8 cellular contexts compared by ENCODE assay signal in the genomic region with DNA sequence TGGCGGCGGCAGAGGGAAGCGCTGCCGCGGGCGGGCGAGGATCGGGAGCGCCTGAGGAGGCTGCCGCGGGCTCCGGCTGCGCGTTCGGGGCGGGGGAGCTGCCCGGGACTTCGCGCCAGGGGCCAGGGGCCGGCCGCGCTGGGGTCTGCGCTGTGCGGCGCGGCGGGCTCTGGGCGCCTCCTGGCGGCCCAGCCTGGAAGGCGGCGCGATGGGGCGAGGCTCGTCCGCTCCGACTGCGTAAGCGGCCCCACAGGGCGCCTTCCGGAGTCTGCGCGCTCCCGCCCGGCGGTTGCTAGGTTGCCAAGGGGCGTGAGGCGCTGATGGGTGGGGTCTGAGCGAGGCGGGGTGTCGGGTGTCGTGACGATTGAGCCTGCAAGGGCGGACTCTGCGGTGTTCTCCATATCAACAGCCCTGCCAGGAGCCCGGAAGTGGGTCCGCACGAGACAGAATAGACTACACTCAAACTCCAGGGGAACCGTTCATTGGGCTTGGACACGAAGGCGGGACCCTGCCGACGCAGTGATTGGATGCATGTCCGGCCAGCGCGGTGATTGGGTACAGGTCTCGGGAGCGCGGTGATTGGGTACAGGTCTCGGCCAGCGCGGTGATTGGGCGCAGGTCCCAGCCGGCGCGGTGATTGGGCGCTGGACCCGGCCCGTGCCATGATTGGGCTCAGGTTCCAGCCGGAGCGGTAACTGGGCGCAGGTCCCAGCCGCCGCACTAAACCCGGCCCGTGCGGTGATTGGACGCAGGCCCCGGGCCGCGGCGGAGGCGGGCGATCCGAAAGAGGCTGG. TPM values are rescaled to one million over a fixed set of nuclear protein-coding genes. Genes with fewer than 3 reads are reported as not detected.
A peak's percentile ranks its signal among the peaks of the same experiment; 100 is the strongest.
DNase-seq lines count a peak whose midpoint lies in the region; ATAC-seq and TF ChIP-seq lines count a peak whose summit lies in the region.

A gene with protein sequence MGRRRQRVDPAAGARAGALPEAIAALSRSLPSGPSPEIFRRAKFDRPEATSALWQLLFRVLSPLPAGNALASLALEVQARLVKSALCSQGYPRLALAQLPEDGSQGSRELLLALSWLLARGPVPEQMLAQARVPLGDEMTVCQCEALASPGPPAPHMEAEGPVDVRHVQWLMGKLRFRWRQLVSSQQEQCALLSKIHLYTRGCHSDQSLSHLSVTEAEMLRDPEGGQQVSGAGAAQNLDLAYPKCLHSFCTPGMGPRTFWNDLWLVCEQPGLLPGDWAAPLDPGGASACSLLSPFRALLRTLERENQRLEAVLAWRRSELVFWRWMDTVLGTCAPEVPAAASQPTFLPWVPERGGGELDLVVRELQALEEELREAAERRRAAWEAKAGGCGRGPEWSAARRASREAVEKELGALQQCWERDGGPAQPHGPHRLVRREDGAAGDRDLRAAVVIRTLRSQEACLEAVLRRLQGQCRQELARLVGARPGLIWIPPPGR (plus strand): TSS at position 675 of the 794 bp plus-strand sequence. CDS start 130 bp downstream, outside the sequence.

- H3K27ac ChIP-seq in CD4-positive, alpha-beta T cell (ENCODE audit: low read depth, low read length) = peak within 1 kb of the TSS; percentile 95

- intact Hi-C loops in CD4-positive, alpha-beta T cell (cut with DNase I, micrococcal nuclease) = loop anchor here (1.0 to 10.0 kb wide), 11 partner anchors 8 to 696 kb away; a partner anchor contains a TSS
- intact Hi-C loops in dendritic cell treated with granulocyte-macrophage colony-stimulating factor and Interleukin-4, amounts not matched to agents 40 ng/mL and 50 ng/mL, for 4 days (cut with micrococcal nuclease) = loop anchor here (1.0 to 5.0 kb wide), 7 partner anchors 9 to 120 kb away; a partner anchor contains a TSS

- peak; percentile 98 to 99 (median 98) for DNase-seq in CD4-positive, alpha-beta T cell
- DNase-seq in NCI-H774 (lab: John Stamatoyannopoulos, UW) = peak; percentile 99
- peak; percentile 98 to 99 for DNase-seq in activated CD4-positive, alpha-beta T cell treated with anti-CD3 and anti-CD28 coated beads, Interleukin-2, amount 50 U/mL, for 4 hours
- DNase-seq in left lobe of liver (ENCODE audit: low spot score) = peak; percentile 100
- DNase-seq in stimulated activated CD4-positive, alpha-beta T cell treated with anti-CD3 and anti-CD28 coated beads, Interleukin-2, amount 100 ng/mL, for 4 hours (ENCODE audit: low read depth) = peak; percentile 99

- no peaks in the 10 kb centered on the region for H3K9me3 Mint-ChIP-seq in CD4-positive, alpha-beta T cell
- no peaks in the 10 kb centered on the region for H3K9me3 Mint-ChIP-seq in dendritic cell treated with granulocyte-macrophage colony-stimulating factor and Interleukin-4, amounts not matched to agents 40 ng/mL and 50 ng/mL, for 4 days

- H3K9me3 ChIP-seq in CD4-positive, alpha-beta T cell (ENCODE audit: control insufficient read depth, low read length) = no peaks in the 10 kb centered on the region

- H3K4me3 Mint-ChIP-seq in CD4-positive, alpha-beta T cell = peak within 1 kb of the TSS; percentile 89
- H3K4me3 Mint-ChIP-seq in dendritic cell treated with granulocyte-macrophage colony-stimulating factor and Interleukin-4, amounts not matched to agents 40 ng/mL and 50 ng/mL, for 4 days = peak within 1 kb of the TSS; percentile 72

- POLR2A ChIA-PET in CD4-positive, alpha-beta T cell (lab: Charles Lee) = interaction anchor here (0.7 to 3.9 kb wide), 16 partner anchors 12 to 690 kb away, joined by 3 to 154 read pairs (median 10); a partner anchor contains a TSS

- H3K27me3 ChIP-seq in CD4-positive, alpha-beta T cell (ENCODE audit: control insufficient read depth, insufficient read depth, low read length) = no peaks in the 10 kb centered on the region

- peak; percentile 61 for TF ChIP-seq CTCF in CD4-positive, alpha-beta T cell (IDR thresholded peaks at IDR 0.05)

- CTCF ChIA-PET in CD4-positive, alpha-beta T cell (lab: Charles Lee) = interaction anchor here (0.7 to 6.3 kb wide), 21 partner anchors 9 to 176 kb away, joined by 3 to 155 read pairs (median 5); a partner anchor contains a TSS

- H3K27me3 Mint-ChIP-seq in CD4-positive, alpha-beta T cell = no peaks in the 10 kb centered on the region
- H3K27me3 Mint-ChIP-seq in dendritic cell treated with granulocyte-macrophage colony-stimulating factor and Interleukin-4, amounts not matched to agents 40 ng/mL and 50 ng/mL, for 4 days = peaks cover 12% of the 10 kb centered on the region

- H3K36me3 Mint-ChIP-seq in CD4-positive, alpha-beta T cell (ENCODE audit: low read depth) = peaks cover 12% of the 10 kb centered on the region
- H3K36me3 Mint-ChIP-seq in dendritic cell treated with granulocyte-macrophage colony-stimulating factor and Interleukin-4, amounts not matched to agents 40 ng/mL and 50 ng/mL, for 4 days (ENCODE audit: low read depth) = peaks cover 51% of the 10 kb centered on the region

- peak; percentile 66 for ATAC-seq in CD4-positive, alpha-beta T cell (ENCODE audit: poor library complexity)
- ATAC-seq in GM19397 (IDR thresholded peaks at IDR 0.05; ENCODE audit: unreplicated experiment) = peak; percentile 58
- peak; percentile 58 for ATAC-seq in HG03571 (IDR thresholded peaks at IDR 0.05; ENCODE audit: unreplicated experiment)
- ATAC-seq in left lobe of liver = peak; percentile 63

- peak within 1 kb of the TSS; percentile 97 for H3K27ac Mint-ChIP-seq in CD4-positive, alpha-beta T cell
- H3K27ac Mint-ChIP-seq in dendritic cell treated with granulocyte-macrophage colony-stimulating factor and Interleukin-4, amounts not matched to agents 40 ng/mL and 50 ng/mL, for 4 days = peak within 1 kb of the TSS; percentile 100

- H3K4me1 Mint-ChIP-seq in CD4-positive, alpha-beta T cell (ENCODE audit: low read depth) = peaks cover 21% of the 10 kb centered on the region
- peaks cover 45% of the 10 kb centered on the region for H3K4me1 Mint-ChIP-seq in dendritic cell treated with granulocyte-macrophage colony-stimulating factor and Interleukin-4, amounts not matched to agents 40 ng/mL and 50 ng/mL, for 4 days (ENCODE audit: low read depth)

RNA-seq across cellular contexts. Expression of the gene that starts here (rescaled TPM):
- 100 to 1,000 TPM; 102 to 108 TPM for total RNA-seq in CD4-positive, alpha-beta T cell
- 10.6 TPM for total RNA-seq in left lobe of liver

Comparison
In these comparisons a context has a peak if more than half of its experiments do, and no peak if none do; other contexts are left out.
1. Peak in every context shown above with its lines: DNase-seq, ATAC-seq and H3K27ac ChIP-seq.